ENCODE assay signal across 20 cellular contexts in genomic region chr10:21990449-21990848, GRCh38.
"Had no signal": no experiment of that assay in that cellular context is flagged by ENCODE, and none has a peak within 500 bp of the region (broad histone marks: within the 10 kb centered on the region; RNA-seq: fewer than 3 reads in every experiment).

No MANE protein-coding gene starts in this region.

- H3K36me3 ChIP-seq: esophagus muscularis mucosa, gastroesophageal sphincter, ovary, right atrium auricular region, sigmoid colon, tibial nerve, upper lobe of right lung, vagina had no signal

- H3K27me3 ChIP-seq: esophagus muscularis mucosa, gastroesophageal sphincter, ovary, right atrium auricular region, sigmoid colon, testis, tibial nerve, upper lobe of right lung, vagina had no signal

- H3K4me3 Mint-ChIP-seq: dendritic cell treated with granulocyte-macrophage colony-stimulating factor and Interleukin-4, amounts not matched to agents 40 ng/mL and 50 ng/mL, for 4 days; effector memory CD8-positive, alpha-beta T cell; naive thymus-derived CD4-positive, alpha-beta T cell; stimulated activated naive B cell treated with anti-CD40 and anti-IgM and Interleukin-4, amounts not matched to agents 10 μg/mL and 1 μg/mL and 100 μg/mL, for 72 hours; stimulated activated naive CD8-positive, alpha-beta T cell treated with anti-CD3 and anti-CD28 coated beads, Interleukin-15, amount 100 ng/mL, for 72 hours had no signal

- H3K27ac Mint-ChIP-seq: dendritic cell treated with granulocyte-macrophage colony-stimulating factor and Interleukin-4, amounts not matched to agents 40 ng/mL and 50 ng/mL, for 4 days; effector memory CD8-positive, alpha-beta T cell; stimulated activated naive B cell treated with anti-CD40 and anti-IgM and Interleukin-4, amounts not matched to agents 10 μg/mL and 1 μg/mL and 100 μg/mL, for 72 hours; stimulated activated naive CD8-positive, alpha-beta T cell treated with anti-CD3 and anti-CD28 coated beads, Interleukin-15, amount 100 ng/mL, for 72 hours had no signal

- H3K27me3 Mint-ChIP-seq: dendritic cell treated with granulocyte-macrophage colony-stimulating factor and Interleukin-4, amounts not matched to agents 40 ng/mL and 50 ng/mL, for 4 days; effector memory CD8-positive, alpha-beta T cell; naive thymus-derived CD4-positive, alpha-beta T cell; stimulated activated naive B cell treated with anti-CD40 and anti-IgM and Interleukin-4, amounts not matched to agents 10 μg/mL and 1 μg/mL and 100 μg/mL, for 72 hours; stimulated activated naive CD8-positive, alpha-beta T cell treated with anti-CD3 and anti-CD28 coated beads, Interleukin-15, amount 100 ng/mL, for 72 hours had no signal

- DNase-seq: effector memory CD8-positive, alpha-beta T cell; foreskin fibroblast; glutamatergic neuron; kidney glomerular epithelial cell; naive thymus-derived CD4-positive, alpha-beta T cell; ovary; sigmoid colon; stimulated activated CD4-positive, alpha-beta T cell treated with anti-CD3 and anti-CD28 coated beads, Interleukin-2, amount 100 ng/mL, for 24 hours; stimulated activated CD4-positive, alpha-beta T cell treated with anti-CD3 and anti-CD28 coated beads, Interleukin-4, amount 100 ng/mL, for 4 hours; stimulated activated naive B cell treated with anti-CD40 and anti-IgM and Interleukin-4, amounts not matched to agents 10 μg/mL and 1 μg/mL and 100 μg/mL, for 72 hours; stimulated activated naive CD8-positive, alpha-beta T cell treated with anti-CD3 and anti-CD28 coated beads, Interleukin-15, amount 100 ng/mL, for 72 hours; testis; upper lobe of right lung had no signal

- H3K4me1 ChIP-seq: testis, upper lobe of right lung, vagina had no signal

- H3K9me3 ChIP-seq: gastroesophageal sphincter, ovary, right atrium auricular region, sigmoid colon, testis, upper lobe of right lung, vagina had no signal

- H3K9me3 Mint-ChIP-seq: dendritic cell treated with granulocyte-macrophage colony-stimulating factor and Interleukin-4, amounts not matched to agents 40 ng/mL and 50 ng/mL, for 4 days; effector memory CD8-positive, alpha-beta T cell; stimulated activated naive B cell treated with anti-CD40 and anti-IgM and Interleukin-4, amounts not matched to agents 10 μg/mL and 1 μg/mL and 100 μg/mL, for 72 hours; stimulated activated naive CD8-positive, alpha-beta T cell treated with anti-CD3 and anti-CD28 coated beads, Interleukin-15, amount 100 ng/mL, for 72 hours had no signal

- ATAC-seq: gastroesophageal sphincter; stimulated activated naive B cell treated with anti-CD40 and anti-IgM and Interleukin-4, amounts not matched to agents 10 μg/mL and 1 μg/mL and 100 μg/mL, for 72 hours; stimulated activated naive CD8-positive, alpha-beta T cell treated with anti-CD3 and anti-CD28 coated beads, Interleukin-15, amount 100 ng/mL, for 72 hours; upper lobe of right lung had no signal

- H3K4me3 ChIP-seq: esophagus muscularis mucosa, gastroesophageal sphincter, ovary, right atrium auricular region, sigmoid colon, skin epidermis, testis, tibial nerve, upper lobe of right lung, vagina had no signal
